ENCODE assay signal across 8 cellular contexts in the genomic region with DNA sequence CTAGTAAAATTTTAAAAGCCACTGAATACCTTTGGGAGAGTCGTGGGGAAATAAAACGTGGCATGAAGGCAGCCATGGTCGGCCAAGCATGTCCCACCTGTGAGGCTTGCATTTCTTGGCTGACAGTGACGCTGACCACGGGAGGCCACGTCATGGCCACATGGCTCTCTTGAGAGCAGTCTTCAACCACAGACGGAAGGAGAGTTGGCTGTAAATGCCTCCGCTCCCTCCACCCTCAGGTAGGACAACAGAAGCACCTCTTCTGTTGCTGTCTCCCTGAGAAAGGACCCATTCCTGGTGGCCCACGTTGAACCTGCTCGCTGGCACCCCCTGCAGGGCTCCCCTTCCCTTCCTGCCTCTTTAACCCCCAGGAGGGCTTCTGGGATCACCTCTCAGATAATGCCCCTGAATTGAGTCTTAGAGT. TPM values are rescaled to one million over a fixed set of nuclear protein-coding genes. Genes with fewer than 3 reads are reported as not detected.
DNase-seq lines count a peak whose midpoint lies in the region; ATAC-seq, FAIRE-seq and TF ChIP-seq lines count a peak whose summit lies in the region.

No MANE protein-coding gene starts in this region.

- no peaks in the 10 kb centered on the region for H3K27me3 ChIP-seq in small intestine (ENCODE audit: control insufficient read depth in 2 of 2, insufficient read depth in 2 of 2, low read length in 2 of 2)

- in situ Hi-C loops in G401 (cut with HindIII; ENCODE audit: low sequenced_read_pairs), result no loop called here

- 30 to 56% (median 31%) methylated on average over 10 of the region's 10 CpGs for WGBS in small intestine, 3 donors

- no peak overlapping the region for H3K27ac ChIP-seq in small intestine (ENCODE audit: low read depth in 1 of 2, low read length in 1 of 2)

- H3K4me3 ChIP-seq in epithelial cell of proximal tubule (ENCODE audit: low read depth, low read length) (no peak overlapping the region), small intestine (ENCODE audit: low read depth in 1 of 2, low read length in 2 of 2) (no peak overlapping the region)

- DNase-seq in NCI-H2029 (lab: John Stamatoyannopoulos, UW), result peak; percentile 32
- DNase-seq in NCI-H2029 treated with DMSO at 0.1 percent for 48 hours (lab: John Stamatoyannopoulos, UW), result no peak
- peak; percentile 20 for DNase-seq in NCI-H82 treated with DMSO at 0.1 percent for 48 hours (lab: John Stamatoyannopoulos, UW; ENCODE audit: unreplicated experiment)
- DNase-seq in epithelial cell of proximal tubule (ENCODE audit: low read depth), result peak; percentile 93
- DNase-seq in small intestine, result peak; percentile 53
- DNase-seq in COLO829 (ENCODE audit: low spot score), result no peak
- DNase-seq in G401 (ENCODE audit: low spot score), result no peak

- no peaks in the 10 kb centered on the region for H3K36me3 ChIP-seq in small intestine (ENCODE audit: control insufficient read depth in 2 of 2, insufficient read depth in 2 of 2, low read length in 2 of 2)

- no peaks in the 10 kb centered on the region for H3K9me3 ChIP-seq in small intestine (ENCODE audit: control insufficient read depth, low read depth)

- FAIRE-seq in small intestine (lab: Jason Lieb, UNC), result no peak

- ATAC-seq in GM21786 (IDR thresholded peaks at IDR 0.05; ENCODE audit: unreplicated experiment), result peak; percentile 71

- TF ChIP-seq CTCF in epithelial cell of proximal tubule (conservative IDR thresholded peaks at IDR 0.05; ENCODE audit: low read depth, low read length), result peak; percentile 62

- H3K4me1 ChIP-seq in small intestine (ENCODE audit: control insufficient read depth in 2 of 2, insufficient read depth in 1 of 2, low read depth in 1 of 2, low read length in 1 of 2), result no peaks in the 10 kb centered on the region

RNA-seq across cellular contexts. Expression of gene LRRC25, which starts 10.6 kb away (rescaled TPM):
- 0.06 TPM in 1 of 2 replicates, not detected in the other for total RNA-seq in epithelial cell of proximal tubule
- polyA plus RNA-seq in small intestine, result 1 to 10 TPM in 2 of 3 donors, under 1 TPM in 1; 0.89 to 5.1 (median 3.2) TPM
- not detected in 2 replicates for total RNA-seq in G401 (2014; rRNA removed; shearing (Covaris generic))

RNA-seq across cellular contexts. Expression of gene SSBP4, which starts 11.1 kb away (rescaled TPM):
- 119 and 171 TPM in 2 replicates for total RNA-seq in epithelial cell of proximal tubule
- 10 to 100 TPM; 15.9 to 51.7 (median 36.7) TPM for polyA plus RNA-seq in small intestine
- total RNA-seq in G401 (2014; rRNA removed; shearing (Covaris generic)), result 272 and 351 TPM in 2 replicates

RNA-seq across cellular contexts. Expression of gene GDF15, which starts 22.1 kb away (rescaled TPM):
- 76.3 and 262 TPM in 2 replicates for total RNA-seq in epithelial cell of proximal tubule
- 10 to 100 TPM in 2 of 3 donors, 1 to 10 TPM in 1; 4.5 to 27.5 (median 12.7) TPM for polyA plus RNA-seq in small intestine
- total RNA-seq in G401 (2014; rRNA removed; shearing (Covaris generic)), result 143 and 217 TPM in 2 replicates

RNA-seq across cellular contexts. Expression of gene ISYNA1, which starts 29.9 kb away (rescaled TPM):
- total RNA-seq in epithelial cell of proximal tubule, result 88.7 and 115 TPM in 2 replicates
- polyA plus RNA-seq in small intestine, result 10 to 100 TPM in 1 of 3 donors, 1 to 10 TPM in 2; 4.5 to 12.9 (median 5.7) TPM
- 251 and 359 TPM in 2 replicates for total RNA-seq in G401 (2014; rRNA removed; shearing (Covaris generic))

Comparison
In these comparisons a context has a peak if more than half of its experiments do, and no peak if none do; other contexts are left out.
1. DNase-seq: peak in NCI-H2029 (single experiment), NCI-H82 treated with DMSO at 0.1 percent for 48 hours (single experiment), epithelial cell of proximal tubule (single experiment) and small intestine (single experiment); none in NCI-H2029 treated with DMSO at 0.1 percent for 48 hours (single experiment), COLO829 (single experiment) and G401 (single experiment).